ENCODE assay signal across 8 cellular contexts in genomic region chr9:114588150-114588663, GRCh38. TPM values are rescaled to one million over a fixed set of nuclear protein-coding genes. Genes with fewer than 3 reads are reported as not detected.
DNase-seq lines count a peak whose midpoint lies in the region; ATAC-seq, FAIRE-seq and TF ChIP-seq lines count a peak whose summit lies in the region.

No MANE protein-coding gene starts in this region.

- TF ChIP-seq RAD21 in A549 (conservative IDR thresholded peaks at IDR 0.05 in 1 of 2, IDR thresholded peaks at IDR 0.05 in 1 of 2), result no peak

- peaks cover 56% of the 10 kb centered on the region for H3K79me2 ChIP-seq in GM23338 (replicated peaks; ENCODE audit: insufficient read depth)

- peaks cover 37% of the 10 kb centered on the region for H3K36me3 Mint-ChIP-seq in GM23338 (ENCODE audit: low read depth)
- H3K36me3 Mint-ChIP-seq in activated naive CD4-positive, alpha-beta T cell treated with anti-CD3 and anti-CD28 coated beads for 36 hours (ENCODE audit: low read depth), result peaks cover 19% of the 10 kb centered on the region

- H3K36me3 ChIP-seq in GM23338 (ENCODE audit: insufficient read depth) (peaks cover 10% of the 10 kb centered on the region; the same call in 1 of the 2 replicates), heart right ventricle (peaks cover 0 to 11% (median 0%) of the 10 kb centered on the region in 9 donors), gastrocnemius medialis (peaks cover 0 to 4% of the 10 kb centered on the region in 2 donors)

- H2AFZ ChIP-seq in GM23338, result no peak overlapping the region

- H3K9me2 ChIP-seq in GM23338 (ENCODE audit: insufficient read depth), result no peaks in the 10 kb centered on the region

- H3K27ac ChIP-seq in A549 (peak overlapping the region; percentile 87 to 95), GM23338 (ENCODE audit: low read depth) (peak overlapping the region; percentile 89), heart right ventricle (peak overlapping the region; percentile 31 to 96 (median 84)), gastrocnemius medialis (peak overlapping the region; percentile 88 to 92 (median 90))

- H3K4me1 ChIP-seq in A549, result peaks cover 28% of the 10 kb centered on the region; the same call in 2 of the 3 replicates
- peaks cover 21% of the 10 kb centered on the region for H3K4me1 ChIP-seq in GM23338 (ENCODE audit: insufficient read depth)
- peaks cover 11 to 53% (median 46%) of the 10 kb centered on the region in 9 donors for H3K4me1 ChIP-seq in heart right ventricle
- H3K4me1 ChIP-seq in gastrocnemius medialis, result peaks cover 46 to 48% of the 10 kb centered on the region in 2 donors

- TF ChIP-seq POLR2A in A549 (IDR thresholded peaks at IDR 0.05; ENCODE audit: low read length) (no peak), gastrocnemius medialis (IDR thresholded peaks at IDR 0.05) (no peak)

- CTCF ChIA-PET in A549 (lab: Yijun Ruan, JAX), result interaction anchor here (0.7 to 2.1 kb wide), 11 partner anchors 11 to 326 kb away, joined by 3 to 10 read pairs (median 4); no protein-coding TSS in a partner anchor
- CTCF ChIA-PET in activated naive CD4-positive, alpha-beta T cell treated with anti-CD3 and anti-CD28 coated beads for 36 hours (lab: Charles Lee), result interaction anchor here (0.9 to 3.5 kb wide), 5 partner anchors 22 to 183 kb away, joined by 3 to 17 read pairs (median 8); partner anchors contain the start of gene TMEM268

- peak overlapping the region; percentile 96 for H3K4me3 Mint-ChIP-seq in GM23338
- H3K4me3 Mint-ChIP-seq in activated naive CD4-positive, alpha-beta T cell treated with anti-CD3 and anti-CD28 coated beads for 36 hours, result peak overlapping the region; percentile 92

- H3K27ac Mint-ChIP-seq in GM23338, result peak overlapping the region; percentile 99
- peak overlapping the region; percentile 96 for H3K27ac Mint-ChIP-seq in activated naive CD4-positive, alpha-beta T cell treated with anti-CD3 and anti-CD28 coated beads for 36 hours

- intact Hi-C loops in activated naive CD4-positive, alpha-beta T cell treated with anti-CD3 and anti-CD28 coated beads for 36 hours (cut with micrococcal nuclease), result loop anchor here (5.0 to 10.0 kb wide), 2 partner anchors 337 to 419 kb away; no protein-coding TSS in a partner anchor
- intact Hi-C loops in heart right ventricle (cut with DNase I) (loop anchor here in 3 of 10 donors (5.0 to 10.0 kb wide), 4 partner anchors 69 to 203 kb away; partner anchors contain the start of genes AKNA (in 1 of the 3) and TEX53 (in 1 of the 3)), gastrocnemius medialis (cut with DNase I; ENCODE audit: low total_unique reads) (loop anchor here (10.0 kb wide), 1 partner anchor 1103 kb away; no protein-coding TSS in a partner anchor)

- H3K4me1 Mint-ChIP-seq in GM23338, result peaks cover 44% of the 10 kb centered on the region
- peaks cover 49% of the 10 kb centered on the region for H3K4me1 Mint-ChIP-seq in activated naive CD4-positive, alpha-beta T cell treated with anti-CD3 and anti-CD28 coated beads for 36 hours (ENCODE audit: low read depth)

- TF ChIP-seq CTCF in A549 (IDR thresholded peaks at IDR 0.05) (no peak), GM23338 (conservative IDR thresholded peaks at IDR 0.05; ENCODE audit: low read depth in 2 of 2) (no peak), heart right ventricle (IDR thresholded peaks at IDR 0.05) (no peak), gastrocnemius medialis (IDR thresholded peaks at IDR 0.05 in 4 of 5, conservative IDR thresholded peaks at IDR 0.05 in 1 of 5) (no peak)

- no peak for FAIRE-seq in A549 (lab: Jason Lieb, UNC)

- in situ Hi-C loops in gastrocnemius medialis (cut with MboI; ENCODE audit: low sequenced_read_pairs in 4 of 4), result no loop called here

- DNase-seq in A549 (ENCODE audit: low read depth in 1 of 2, low spot score in 1 of 2) (peak in 1 of 2 experiments; percentile 18), GM23338 (ENCODE audit: low spot score) (no peak), heart right ventricle (no peak), gastrocnemius medialis (peak in 1 of 2 donors; percentile 46), NCI-H1105 treated with DMSO at 0.1 percent for 48 hours (lab: John Stamatoyannopoulos, UW) (no peak), cortex of kidney (lab: John Stamatoyannopoulos, UW) (no peak)
- peak; percentile 21 for DNase-seq in activated naive CD4-positive, alpha-beta T cell treated with anti-CD3 and anti-CD28 coated beads for 36 hours

- peaks cover 6% of the 10 kb centered on the region for H3K27me3 Mint-ChIP-seq in GM23338 (ENCODE audit: insufficient read depth, low read depth, poor library complexity)
- H3K27me3 Mint-ChIP-seq in activated naive CD4-positive, alpha-beta T cell treated with anti-CD3 and anti-CD28 coated beads for 36 hours (ENCODE audit: low read depth), result no peaks in the 10 kb centered on the region

- POLR2A ChIA-PET in A549 (lab: Yijun Ruan, JAX), result interaction anchor here (0.7 to 2.1 kb wide), 16 partner anchors 9 to 89 kb away, joined by 3 to 46 read pairs (median 8); partner anchors contain the start of genes TMEM268 and WHRN

- H3K27me3 ChIP-seq in GM23338 (ENCODE audit: insufficient read depth) (no peaks in the 10 kb centered on the region), heart right ventricle (no peaks in the 10 kb centered on the region), gastrocnemius medialis (no peaks in the 10 kb centered on the region)

- peak overlapping the region; percentile 98 for H3K4me2 ChIP-seq in A549
- H3K4me2 ChIP-seq in GM23338, result peak overlapping the region; percentile 95

- ATAC-seq in A549, result no peak; a peak in 1 of 6 replicates
- no peak for ATAC-seq in GM23338
- peak in 3 of 8 donors; percentile 0 to 5 (median 5) for ATAC-seq in heart right ventricle
- no peak for ATAC-seq in gastrocnemius medialis
- no peak for ATAC-seq in GM18868 (IDR thresholded peaks at IDR 0.05; ENCODE audit: unreplicated experiment)

- WGBS in A549 (ENCODE audit: missing lambda C conversion rate), result 2% methylated on average over 15 of the region's 15 CpGs
- WGBS in heart right ventricle, 2 donors, result 1% methylated on average over 15 of the region's 15 CpGs

- peaks cover 40% of the 10 kb centered on the region for H4K20me1 ChIP-seq in GM23338 (replicated peaks; ENCODE audit: insufficient read depth)

- no peak for TF ChIP-seq EP300 in A549 (IDR thresholded peaks at IDR 0.05)

- H3K9me3 ChIP-seq in A549 (no peaks in the 10 kb centered on the region), heart right ventricle (no peaks in the 10 kb centered on the region), gastrocnemius medialis (no peaks in the 10 kb centered on the region)

- H3F3A ChIP-seq in GM23338 (replicated peaks; ENCODE audit: low read depth), result peaks cover 6% of the 10 kb centered on the region; the same call in 1 of the 2 replicates

- peak overlapping the region; percentile 95 for H3K4me3 ChIP-seq in A549
- H3K4me3 ChIP-seq in GM23338, result peak overlapping the region; percentile 86
- peak overlapping the region; percentile 63 to 100 (median 78) for H3K4me3 ChIP-seq in heart right ventricle
- peak overlapping the region; percentile 73 to 87 (median 80) for H3K4me3 ChIP-seq in gastrocnemius medialis

- no peaks in the 10 kb centered on the region; the same call in 2 of the 3 replicates for H3K9me3 Mint-ChIP-seq in GM23338
- H3K9me3 Mint-ChIP-seq in activated naive CD4-positive, alpha-beta T cell treated with anti-CD3 and anti-CD28 coated beads for 36 hours, result no peaks in the 10 kb centered on the region

TF ChIP-seq in A549, 52 proteins besides CTCF, POLR2A, EP300 and RAD21 (continues in another document):
- no peak for TF ChIP-seq ESRRA (IDR thresholded peaks at IDR 0.05; ENCODE audit: borderline replicate concordance, low read length)
- TF ChIP-seq HOXB5 (CRISPR knock-in tag; IDR thresholded peaks at IDR 0.05), result no peak
- no peak for TF ChIP-seq HES2 (IDR thresholded peaks at IDR 0.05)

TF ChIP-seq in GM23338, 12 proteins besides CTCF, POLR2A, EP300 and RAD21 (continues in another document):
- TF ChIP-seq POLR2AphosphoS5 (IDR thresholded peaks at IDR 0.05; ENCODE audit: low read depth), result no peak

RNA-seq across cellular contexts. Expression of gene ATP6V1G1, which starts 0.6 kb away (rescaled TPM):
- polyA plus RNA-seq in A549 (2011; rRNA removed) (143 and 168 TPM in 2 replicates), A549 (2017; fragmentation: RNase III; extraction: RNeasy Plus Mini Kit Qiagen cat#74134 plus additional on column Dnase treatment) (96.7 to 115 TPM (median 111 TPM) in 3 replicates), GM23338 (2016; fragmentation: Nextera tagmentation; extraction: Ambion mirVana) (494 and 509 TPM in 2 replicates), heart right ventricle (100 to 1,000 TPM in 1 of 2 donors, 10 to 100 TPM in 1; 65.7 to 115 TPM)
- 65.5 and 79.0 TPM in 2 replicates for polyA plus RNA-seq in A549 (2012; cell fraction: cytosol; rRNA removed)
- polyA plus RNA-seq in A549 (2012; cell fraction: nucleus; rRNA removed), result 17.6 and 34.1 TPM in 2 replicates
- polyA minus RNA-seq in A549 (2011; rRNA and poly(A)+ RNA removed), result 22.3 and 24.8 TPM in 2 replicates
- 166 and 179 TPM in 2 replicates for total RNA-seq in GM23338 (2014; rRNA removed; shearing (Covaris generic))
- 10 to 100 TPM; 26.7 to 28.8 TPM for total RNA-seq in activated naive CD4-positive, alpha-beta T cell treated with anti-CD3 and anti-CD28 coated beads for 36 hours
- total RNA-seq in heart right ventricle (10 to 100 TPM; 53.1 to 80.3 (median 64.5) TPM), gastrocnemius medialis (100 to 1,000 TPM; 105 to 191 (median 176) TPM)

RNA-seq across cellular contexts. Expression of gene TMEM268, which starts 22.9 kb away (rescaled TPM):
- polyA plus RNA-seq in A549 (2011; rRNA removed) (29.9 and 32.1 TPM in 2 replicates), A549 (2017; fragmentation: RNase III; extraction: RNeasy Plus Mini Kit Qiagen cat#74134 plus additional on column Dnase treatment) (8.4 to 9.5 TPM (median 9.0 TPM) in 3 replicates), GM23338 (2016; fragmentation: Nextera tagmentation; extraction: Ambion mirVana) (2.1 and 2.8 TPM in 2 replicates), heart right ventricle (1 to 10 TPM; 1.0 to 1.4 TPM)
- 8.3 and 11.4 TPM in 2 replicates for polyA plus RNA-seq in A549 (2012; cell fraction: cytosol; rRNA removed)
- 6.9 and 9.0 TPM in 2 replicates for polyA plus RNA-seq in A549 (2012; cell fraction: nucleus; rRNA removed)
- polyA minus RNA-seq in A549 (2011; rRNA and poly(A)+ RNA removed), result 28.3 and 35.3 TPM in 2 replicates
- total RNA-seq in GM23338 (2014; rRNA removed; shearing (Covaris generic)), result 10.0 and 13.6 TPM in 2 replicates
- 10 to 100 TPM; 23.6 to 24.1 TPM for total RNA-seq in activated naive CD4-positive, alpha-beta T cell treated with anti-CD3 and anti-CD28 coated beads for 36 hours
- total RNA-seq in heart right ventricle (1 to 10 TPM; 2.4 to 5.6 (median 3.7) TPM), gastrocnemius medialis (1 to 10 TPM; 4.9 to 6.0 (median 5.4) TPM)
